ENCODE assay signal across 12 cellular contexts in genomic region chr1:59678065-59678808, GRCh38.
DNase-seq lines count a peak whose midpoint lies in the region; ATAC-seq and TF ChIP-seq lines count a peak whose summit lies in the region.
"Had no signal": no experiment of that assay in that cellular context is flagged by ENCODE, and none has a peak within 500 bp of the region (broad histone marks: within the 10 kb centered on the region; RNA-seq: fewer than 3 reads in every experiment).

No MANE protein-coding gene starts in this region.

- H3K27ac ChIP-seq in cardiac muscle cell (peak overlapping the region; percentile 0), right cardiac atrium (ENCODE audit: low read length) (no peak overlapping the region), mesodermal cell (ENCODE audit: low read depth, low read length, severe bottlenecking) (peak overlapping the region; percentile 92), upper lobe of right lung (peak overlapping the region; percentile 9)

- H3K4me3 ChIP-seq in cardiac muscle cell: no peak overlapping the region
- H3K4me3 ChIP-seq in right cardiac atrium (ENCODE audit: low read length): no peak overlapping the region
- no peak overlapping the region for H3K4me3 ChIP-seq in mesodermal cell (ENCODE audit: extremely low read depth, insufficient read depth, low read length, poor library complexity, severe bottlenecking)
- no peak overlapping the region for H3K4me3 ChIP-seq in upper lobe of right lung

- H3K36me3 ChIP-seq in cardiac muscle cell (no peaks in the 10 kb centered on the region), mesodermal cell (ENCODE audit: control insufficient read depth, insufficient read depth, low read length) (no peaks in the 10 kb centered on the region), upper lobe of right lung (no peaks in the 10 kb centered on the region)

- H3K27me3 ChIP-seq in cardiac muscle cell: no peaks in the 10 kb centered on the region
- no peaks in the 10 kb centered on the region for H3K27me3 ChIP-seq in right cardiac atrium (ENCODE audit: control insufficient read depth, insufficient read depth)
- no peaks in the 10 kb centered on the region for H3K27me3 ChIP-seq in upper lobe of right lung

- H3K9me3 Mint-ChIP-seq in chondrocyte (ENCODE audit: low read depth): peaks cover under 1% of the 10 kb centered on the region

- intact Hi-C loops in right cardiac atrium (cut with DNase I): no loop called here
- intact Hi-C loops in upper lobe of right lung (cut with DNase I): no loop called here

- H3K9me3 ChIP-seq in cardiac muscle cell (ENCODE audit: low read depth) (no peaks in the 10 kb centered on the region), right cardiac atrium (ENCODE audit: control insufficient read depth, low read length) (no peaks in the 10 kb centered on the region), mesodermal cell (ENCODE audit: control insufficient read depth, low read length) (peaks cover 4% of the 10 kb centered on the region), upper lobe of right lung (no peaks in the 10 kb centered on the region)

- H3K27ac Mint-ChIP-seq in chondrocyte (ENCODE audit: unreplicated experiment): peak overlapping the region; percentile 80

- no peak for TF ChIP-seq CTCF in cardiac muscle cell (IDR thresholded peaks at IDR 0.05; ENCODE audit: low read depth, low read length)
- no peak for TF ChIP-seq CTCF in chondrocyte (IDR thresholded peaks at IDR 0.05)
- TF ChIP-seq CTCF in upper lobe of right lung (IDR thresholded peaks at IDR 0.05): no peak

- H3K4me3 Mint-ChIP-seq in chondrocyte (ENCODE audit: unreplicated experiment): no peak overlapping the region

- H3K27me3 Mint-ChIP-seq in chondrocyte (ENCODE audit: low read depth): no peaks in the 10 kb centered on the region

- DNase-seq in cardiac muscle cell (ENCODE audit: low read depth in 1 of 2, low spot score in 1 of 2): peak in 1 of 2 donors; percentile 62
- DNase-seq in right cardiac atrium: no peak
- DNase-seq in chondrocyte (ENCODE audit: low spot score): no peak
- no peak for DNase-seq in upper lobe of right lung
- no peak for DNase-seq in NCI-H82 (lab: John Stamatoyannopoulos, UW)
- DNase-seq: activated CD4-positive, alpha-beta T cell treated with anti-CD3 and anti-CD28 coated beads for 1 hour; activated T-cell treated with anti-CD3 and anti-CD28 coated beads, Interleukin-2, amount 50 U/mL, for 48 hours; aorta; NCI-H1105 had no signal

- H3K4me1 ChIP-seq in cardiac muscle cell (ENCODE audit: low read depth) (peaks cover 25% of the 10 kb centered on the region), right cardiac atrium (ENCODE audit: control insufficient read depth, insufficient read depth, low read length) (peaks cover 8% of the 10 kb centered on the region), mesodermal cell (ENCODE audit: control insufficient read depth, insufficient read depth, low read length, poor library complexity, severe bottlenecking) (peaks cover 19% of the 10 kb centered on the region), upper lobe of right lung (peaks cover 51% of the 10 kb centered on the region)

- ATAC-seq in right cardiac atrium (no peak), upper lobe of right lung (no peak), GM18909 (IDR thresholded peaks at IDR 0.05; ENCODE audit: poor library complexity, unreplicated experiment) (no peak), HG02938 (IDR thresholded peaks at IDR 0.05; ENCODE audit: unreplicated experiment) (no peak)

- WGBS in right cardiac atrium: 40% methylated on average over 2 of the region's 2 CpGs
- 25 to 39% methylated on average over 1 to 2 of the region's 2 CpGs for WGBS in mesodermal cell (ENCODE audit: insufficient coverage in 2 of 2), 2 experiments

- H3K4me1 Mint-ChIP-seq in chondrocyte (ENCODE audit: low read depth): peaks cover 26% of the 10 kb centered on the region

- peaks cover 3% of the 10 kb centered on the region for H3K36me3 Mint-ChIP-seq in chondrocyte (ENCODE audit: low read depth)
